Comparison of ENCODE assay signal across 7 cellular contexts in the genomic region with DNA sequence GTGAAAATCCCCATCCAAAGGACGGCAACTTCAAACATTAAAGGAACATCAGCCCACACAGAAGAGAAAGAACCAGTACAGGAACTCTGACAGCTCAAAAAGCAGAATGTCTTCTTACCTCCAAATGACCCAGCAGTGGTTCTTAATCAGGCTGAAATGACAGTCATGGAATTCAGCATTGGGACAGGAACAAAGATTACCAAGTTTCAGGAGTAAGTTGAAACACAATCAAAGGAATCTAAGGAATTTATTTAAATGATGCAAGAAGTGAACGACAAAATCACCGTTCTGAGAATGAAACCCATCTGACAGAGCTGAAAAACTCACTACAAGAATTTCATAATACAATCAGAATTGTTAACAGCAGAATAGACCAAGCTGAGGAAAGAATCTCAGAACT.
DNase-seq lines count a peak whose midpoint lies in the region; ATAC-seq, FAIRE-seq and TF ChIP-seq lines count a peak whose summit lies in the region.
"Not testable (repeated sequence)": the region's sequence is repeated elsewhere in the genome, so short reads cannot be mapped to it uniquely, and the experiment has no call there.

No MANE protein-coding gene starts in this region.

- CTCF ChIA-PET in HepG2 (lab: Yijun Ruan, JAX; ENCODE audit: low intra/inter-chr PET ratio, low total read pairs), result not testable (repeated sequence)

- DNase-seq in M059J (ENCODE audit: low read depth), result peak; percentile 24
- DNase-seq in astrocyte (ENCODE audit: low read depth), result peak; percentile 33
- DNase-seq in cardiac fibroblast (ENCODE audit: low read depth in 2 of 2), result peak; percentile 3 to 42
- DNase-seq in fibroblast of pulmonary artery (ENCODE audit: low read depth), result peak; percentile 43
- DNase-seq in iPS DF 19.7 (ENCODE audit: low read depth, low spot score), result peak; percentile 35
- DNase-seq in HepG2 (ENCODE audit: low spot score), result not testable (repeated sequence)
- DNase-seq in renal cortical epithelial cell (ENCODE audit: low read depth), result peak; percentile 51

- not testable (repeated sequence) for H3K4me1 ChIP-seq in astrocyte (ENCODE audit: insufficient read depth, low read length); HepG2 (ENCODE audit: insufficient read depth, low read length)

- not testable (repeated sequence) for H3K79me2 ChIP-seq in astrocyte (ENCODE audit: insufficient read depth, low read length); HepG2 (ENCODE audit: insufficient read depth, low read length)

- TF ChIP-seq CTCF in astrocyte (IDR thresholded peaks at IDR 0.05; ENCODE audit: insufficient read depth, low read depth, low read length); cardiac fibroblast (IDR thresholded peaks at IDR 0.05; ENCODE audit: low read depth, low read length); fibroblast of pulmonary artery (IDR thresholded peaks at IDR 0.05; ENCODE audit: low read length, missing control alignments); HepG2 (CRISPR knock-in tag; IDR thresholded peaks at IDR 0.05): not testable (repeated sequence)

- TF ChIP-seq POLR2A in HepG2 (IDR thresholded peaks at IDR 0.05; ENCODE audit: insufficient read depth in 1 of 2, low read depth in 2 of 2, low read length in 2 of 2), result not testable (repeated sequence)

- not testable (repeated sequence) for ATAC-seq in HepG2

- H3K4me2 ChIP-seq in astrocyte (ENCODE audit: low read length); HepG2 (ENCODE audit: low read depth, low read length): not testable (repeated sequence)

- not testable (repeated sequence) for TF ChIP-seq RAD21 in HepG2 (CRISPR knock-in tag; IDR thresholded peaks at IDR 0.05)

- not testable (repeated sequence) for H3K9ac ChIP-seq in astrocyte (ENCODE audit: low read length); HepG2 (ENCODE audit: insufficient read depth, low read depth, low read length)

- not testable (repeated sequence) for H3K27me3 ChIP-seq in astrocyte (ENCODE audit: insufficient read depth, low read length); HepG2 (ENCODE audit: control insufficient read depth in 1 of 2, insufficient read depth in 2 of 2, low read length in 2 of 2)

- not testable (repeated sequence) for H3K27ac ChIP-seq in astrocyte (ENCODE audit: low read depth, low read length); HepG2 (ENCODE audit: extremely low read length, insufficient read depth, low read length)

- POLR2A ChIA-PET in HepG2 (lab: Yijun Ruan, JAX), result not testable (repeated sequence)

- not testable (repeated sequence) for H3K27me3 Mint-ChIP-seq in astrocyte (ENCODE audit: low read depth, unreplicated experiment)

- BruUV-seq in HepG2 (replicated peaks; lab: Mats Ljungman, UMichigan), result not testable (repeated sequence)

- not testable (repeated sequence) for H3K4me3 Mint-ChIP-seq in astrocyte (ENCODE audit: unreplicated experiment)

- intact Hi-C loops in HepG2 (cut with micrococcal nuclease; ENCODE audit: unreplicated experiment), result not testable (repeated sequence)

- TF ChIP-seq EP300 in HepG2 (IDR thresholded peaks at IDR 0.05; ENCODE audit: low read depth in 2 of 2, low read length in 2 of 2); HepG2 (CRISPR knock-in tag; IDR thresholded peaks at IDR 0.05; ENCODE audit: borderline replicate concordance): not testable (repeated sequence)

- not testable (repeated sequence) for H2AFZ ChIP-seq in astrocyte (ENCODE audit: low read depth, low read length); HepG2 (ENCODE audit: low read length)

- not testable (repeated sequence) for H3K27ac Mint-ChIP-seq in astrocyte (ENCODE audit: unreplicated experiment)

- not testable (repeated sequence) for H3K9me3 ChIP-seq in astrocyte (ENCODE audit: insufficient read depth, low read depth, low read length); HepG2 (ENCODE audit: low read length)

- not testable (repeated sequence) for H3K36me3 Mint-ChIP-seq in astrocyte (ENCODE audit: low read depth, unreplicated experiment)

- not testable (repeated sequence) for H3K4me3 ChIP-seq in astrocyte (ENCODE audit: insufficient read depth, low read depth, low read length); cardiac fibroblast (replicated peaks in 1 of 2; ENCODE audit: low read depth in 2 of 2, low read length in 2 of 2); fibroblast of pulmonary artery (replicated peaks; ENCODE audit: low read depth, low read length); HepG2 (replicated peaks in 1 of 3; ENCODE audit: insufficient read depth in 1 of 3, low read depth in 2 of 3, low read length in 3 of 3)

- H3K9me3 Mint-ChIP-seq in astrocyte (ENCODE audit: unreplicated experiment), result not testable (repeated sequence)

- H3K4me1 Mint-ChIP-seq in astrocyte (ENCODE audit: low read depth, unreplicated experiment), result not testable (repeated sequence)

- WGBS in HepG2 (ENCODE audit: low lambda C conversion rate), result 1% methylated on average over 3 of the region's 3 CpGs

- FAIRE-seq in astrocyte (lab: Jason Lieb, UNC); HepG2 (lab: Jason Lieb, UNC): not testable (repeated sequence)

- in situ Hi-C loops in HepG2 (cut with HindIII; ENCODE audit: extremely low pct_ligation_motif_present, low pct_unique_long_range_greater_than_20kb), result not testable (repeated sequence)

- H3K36me3 ChIP-seq in astrocyte (ENCODE audit: insufficient read depth, low read length); HepG2 (replicated peaks in 1 of 2; ENCODE audit: control insufficient read depth in 1 of 2, insufficient read depth in 2 of 2, low read length in 2 of 2): not testable (repeated sequence)

- H4K20me1 ChIP-seq in astrocyte (ENCODE audit: insufficient read depth, low read length); HepG2 (ENCODE audit: insufficient read depth, low read length): not testable (repeated sequence)

TF ChIP-seq in HepG2, 621 proteins besides CTCF, POLR2A, EP300 and RAD21:
- TF ChIP-seq ATF7 (IDR thresholded peaks at IDR 0.05), result 0 out of 2 replicates have a peak, but pooled peaks have one; percentile 16
- not testable (repeated sequence) for TF ChIP-seq ATF7 (CRISPR knock-in tag; IDR thresholded peaks at IDR 0.05)
